In genomic region chr22:36053242-36054147, GRCh38 we compare ENCODE assay signal across 14 cellular contexts.
"Had no signal": no experiment of that assay in that cellular context is flagged by ENCODE, and none has a peak within 500 bp of the region (broad histone marks: within the 10 kb centered on the region; RNA-seq: fewer than 3 reads in every experiment).

No MANE protein-coding gene starts in this region.

- H3K4me1 ChIP-seq: lower lobe of right lung, transverse colon had no signal

- H3K27me3 ChIP-seq: transverse colon had no signal

- H3K4me3 ChIP-seq: lower lobe of right lung, transverse colon had no signal

- H3K4me1 Mint-ChIP-seq: immature natural killer cell; naive B cell; stimulated activated memory B cell treated with anti-CD40 and anti-IgM and Interleukin-4, amounts not matched to agents 10 μg/mL and 1 μg/mL and 100 μg/mL, for 72 hours had no signal

- H3K27me3 Mint-ChIP-seq: brain had no signal

- H3K36me3 ChIP-seq: lower lobe of right lung, transverse colon, WERI-Rb-1 had no signal

- DNase-seq: activated naive CD4-positive, alpha-beta T cell treated with anti-CD3 and anti-CD28 coated beads, Interleukin-2, amount 50 U/mL, for 16 hours; endodermal cell; glutamatergic neuron; immature natural killer cell; left cardiac atrium; lower lobe of right lung; naive B cell; right cardiac atrium; transverse colon; WERI-Rb-1 had no signal

- H3K36me3 Mint-ChIP-seq: brain; immature natural killer cell; naive B cell; stimulated activated memory B cell treated with anti-CD40 and anti-IgM and Interleukin-4, amounts not matched to agents 10 μg/mL and 1 μg/mL and 100 μg/mL, for 72 hours had no signal

- H3K4me3 Mint-ChIP-seq: activated CD8-positive, alpha-beta T cell treated with anti-CD3 and anti-CD28 coated beads, Interleukin-2, amount 10 ng/mL, durations not matched to agents 7 days and 5 days; brain; endodermal cell; immature natural killer cell; naive B cell; stimulated activated memory B cell treated with anti-CD40 and anti-IgM and Interleukin-4, amounts not matched to agents 10 μg/mL and 1 μg/mL and 100 μg/mL, for 72 hours had no signal

- H3K27ac Mint-ChIP-seq: activated CD8-positive, alpha-beta T cell treated with anti-CD3 and anti-CD28 coated beads, Interleukin-2, amount 10 ng/mL, durations not matched to agents 7 days and 5 days; activated T-helper 2 cell treated with anti-CD3 and anti-CD28 coated beads, Interferon-gamma antibody, Interleukin-2, Interleukin-4, amounts not matched to agents 10 μg/mL and 5 μg/mL and 100 μg/mL, durations not matched to agents 14 hours and 24 hours and 36 hours; brain; immature natural killer cell; naive B cell; stimulated activated memory B cell treated with anti-CD40 and anti-IgM and Interleukin-4, amounts not matched to agents 10 μg/mL and 1 μg/mL and 100 μg/mL, for 72 hours had no signal

- ATAC-seq: stimulated activated memory B cell treated with anti-CD40 and anti-IgM and Interleukin-4, amounts not matched to agents 10 μg/mL and 1 μg/mL and 100 μg/mL, for 72 hours had no signal

- H3K27ac ChIP-seq: lower lobe of right lung, transverse colon, WERI-Rb-1 had no signal

- H3K9me3 ChIP-seq: lower lobe of right lung, transverse colon had no signal

- H3K9me3 Mint-ChIP-seq: activated T-helper 2 cell treated with anti-CD3 and anti-CD28 coated beads, Interferon-gamma antibody, Interleukin-2, Interleukin-4, amounts not matched to agents 10 μg/mL and 5 μg/mL and 100 μg/mL, durations not matched to agents 14 hours and 24 hours and 36 hours; endodermal cell; immature natural killer cell; naive B cell had no signal
